8 cellular contexts compared by ENCODE assay signal in genomic region chr13:52010890-52011689, GRCh38. TPM values are rescaled to one million over a fixed set of nuclear protein-coding genes. Genes with fewer than 3 reads are reported as not detected.
DNase-seq lines count a peak whose midpoint lies in the region; ATAC-seq and TF ChIP-seq lines count a peak whose summit lies in the region.

Gene ATP7B (minus strand): TSS chr13:52011450. CDS start chr13:52011337, 113 bp downstream.

- intact Hi-C loops in heart left ventricle (cut with DNase I) (loop anchor here in 4 of 10 donors (5.0 to 10.0 kb wide), 7 partner anchors 76 to 444 kb away; partner anchors contain the start of genes CKAP2 (in 1 of the 4), VPS36 (in 1 of the 4) and WDFY2 (in 1 of the 4)), prostate gland (cut with DNase I) (loop anchor here (5.0 to 10.0 kb wide), 3 partner anchors 184 to 441 kb away; partner anchors contain the start of gene VPS36)

- H3K4me1 ChIP-seq in heart left ventricle (peaks cover 0 to 32% (median 21%) of the 10 kb centered on the region in 12 donors), prostate gland (replicated peaks) (no peaks in the 10 kb centered on the region)

- peak; percentile 21 for DNase-seq in AG08395 (ENCODE audit: low spot score)
- peak; percentile 25 for DNase-seq in NCI-H2227 (lab: John Stamatoyannopoulos, UW; ENCODE audit: unreplicated experiment)
- DNase-seq in activated naive CD4-positive, alpha-beta T cell treated with Interleukin-2 at 50 U/mL for 16 hours: peak; percentile 30
- DNase-seq in heart left ventricle: peak in 3 of 5 donors; percentile 22 to 30 (median 22)
- DNase-seq in prostate gland (ENCODE audit: low spot score): no peak
- DNase-seq in NK-92 (lab: John Stamatoyannopoulos, UW; ENCODE audit: unreplicated experiment): no peak

- no peak for TF ChIP-seq POLR2A in heart left ventricle (IDR thresholded peaks at IDR 0.05)
- TF ChIP-seq POLR2A in prostate gland (IDR thresholded peaks at IDR 0.05): no peak

- H3K36me3 ChIP-seq in heart left ventricle (peaks cover 0 to 6% (median 0%) of the 10 kb centered on the region in 9 donors), prostate gland (no peaks in the 10 kb centered on the region)

- peak within 1 kb of the TSS; percentile 63 to 98 (median 91) for H3K4me3 ChIP-seq in heart left ventricle
- peak within 1 kb of the TSS; percentile 65 to 67 for H3K4me3 ChIP-seq in prostate gland

- H3K9me3 ChIP-seq in heart left ventricle (no peaks in the 10 kb centered on the region), prostate gland (no peaks in the 10 kb centered on the region)

- peak within 1 kb of the TSS; percentile 64 to 90 (median 84) for H3K27ac ChIP-seq in heart left ventricle
- H3K27ac ChIP-seq in prostate gland: peak within 1 kb of the TSS; percentile 79 to 81

- TF ChIP-seq CTCF in heart left ventricle (IDR thresholded peaks at IDR 0.05) (peak in 4 of 12 donors; percentile 9 to 31 (median 18)), prostate gland (IDR thresholded peaks at IDR 0.05) (peak in 1 of 4 experiments; percentile 15)

- peaks cover 0 to 9% (median 0%) of the 10 kb centered on the region in 9 donors for H3K27me3 ChIP-seq in heart left ventricle
- H3K27me3 ChIP-seq in prostate gland (replicated peaks; ENCODE audit: insufficient read depth): no peaks in the 10 kb centered on the region

- peak; percentile 13 for ATAC-seq in GM19455 (IDR thresholded peaks at IDR 0.05; ENCODE audit: unreplicated experiment)
- peak in 3 of 4 donors; percentile 7 to 29 (median 8) for ATAC-seq in heart left ventricle
- no peak for ATAC-seq in GM19452 (IDR thresholded peaks at IDR 0.05; ENCODE audit: unreplicated experiment)

- WGBS in heart left ventricle, 4 donors: 2 to 5% (median 3%) methylated on average over 35 to 49 of the region's 49 CpGs
- 3% methylated on average over 46 of the region's 49 CpGs for WGBS in prostate gland

RNA-seq across cellular contexts. Expression of gene ATP7B, which starts in this region (rescaled TPM):
- total RNA-seq in heart left ventricle: 10 to 100 TPM in 1 of 9 donors, 1 to 10 TPM in 8; 3.3 to 11.4 (median 4.3) TPM
- 1 to 10 TPM; 2.7 to 3.4 TPM for polyA plus RNA-seq in heart left ventricle
- 1 to 10 TPM; 6.2 to 8.2 TPM for total RNA-seq in prostate gland

Comparison
In these comparisons a context has a peak if more than half of its experiments do, and no peak if none do; other contexts are left out.
1. DNase-seq: peak in AG08395 (single experiment), NCI-H2227 (single experiment), activated naive CD4-positive, alpha-beta T cell treated with Interleukin-2 at 50 U/mL for 16 hours (single experiment) and heart left ventricle (3 of 5); none in prostate gland (single experiment) and NK-92 (single experiment).